ENCODE assay signal across 13 cellular contexts in the genomic region with DNA sequence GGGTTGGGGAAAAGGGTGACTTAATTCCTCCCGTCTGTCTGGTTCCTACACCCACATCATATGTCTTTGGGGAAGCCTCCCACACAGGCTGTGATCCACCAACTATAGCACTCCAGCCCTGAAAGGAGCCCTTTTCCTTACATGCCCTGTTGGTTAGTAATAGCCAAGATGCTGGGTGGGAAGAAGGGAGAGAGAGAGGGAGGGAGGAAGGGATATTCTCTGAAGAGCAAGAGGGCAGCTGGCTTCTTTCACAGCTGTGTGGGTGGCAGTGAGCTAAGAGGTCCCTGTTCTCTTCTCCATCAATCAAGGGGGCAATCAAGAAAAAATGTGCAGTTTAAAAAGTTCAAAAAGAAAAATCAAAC. TPM values are rescaled to one million over a fixed set of nuclear protein-coding genes. Genes with fewer than 3 reads are reported as not detected.
DNase-seq lines count a peak whose midpoint lies in the region; TF ChIP-seq lines count a peak whose summit lies in the region.
"Had no signal": no experiment of that assay in that cellular context is flagged by ENCODE, and none has a peak within 500 bp of the region (broad histone marks: within the 10 kb centered on the region; RNA-seq: fewer than 3 reads in every experiment).

No MANE protein-coding gene starts in this region.

- H3K27me3 ChIP-seq in adipocyte (replicated peaks; ENCODE audit: control insufficient read depth, insufficient read depth, low read length) (no peaks in the 10 kb centered on the region), spleen (replicated peaks in 1 of 7) (no peaks in the 10 kb centered on the region), BE2C (no peaks in the 10 kb centered on the region)
- H3K27me3 ChIP-seq: neutrophil had no signal

- H3K27ac ChIP-seq in spleen: peak overlapping the region in 5 of 8 donors; percentile 19 to 79 (median 74)
- H3K27ac ChIP-seq: neutrophil had no signal

- no peak overlapping the region for H3K4me3 ChIP-seq in adipocyte (ENCODE audit: low read length)
- H3K4me3 ChIP-seq in spleen: no peak overlapping the region
- no peak overlapping the region for H3K4me3 ChIP-seq in BE2C (ENCODE audit: low read depth, low read length)
- H3K4me3 ChIP-seq: HAP-1 had no signal

- H3K9me3 ChIP-seq in adipocyte (ENCODE audit: control insufficient read depth, low read length) (no peaks in the 10 kb centered on the region), spleen (no peaks in the 10 kb centered on the region), BE2C (no peaks in the 10 kb centered on the region)
- H3K9me3 ChIP-seq: HAP-1, neutrophil had no signal

- intact Hi-C loops in spleen (cut with DNase I; ENCODE audit: low total_unique reads): no loop called here

- no peak for TF ChIP-seq POLR2A in spleen (IDR thresholded peaks at IDR 0.05)

- no peaks in the 10 kb centered on the region for H3K36me3 ChIP-seq in adipocyte (ENCODE audit: control insufficient read depth, insufficient read depth, low read length, severe bottlenecking)
- H3K36me3 ChIP-seq in spleen: no peaks in the 10 kb centered on the region
- H3K36me3 ChIP-seq in BE2C: no peaks in the 10 kb centered on the region
- H3K36me3 ChIP-seq: HAP-1, neutrophil had no signal

- peaks cover 28% of the 10 kb centered on the region for H3K4me1 ChIP-seq in adipocyte (ENCODE audit: control insufficient read depth, insufficient read depth, low read length)
- H3K4me1 ChIP-seq in spleen: peaks cover 7 to 69% (median 35%) of the 10 kb centered on the region in 6 donors
- H3K4me1 ChIP-seq in BE2C: no peaks in the 10 kb centered on the region

- DNase-seq in GM03348 (ENCODE audit: low spot score) (peak; percentile 62), adipocyte (ENCODE audit: low read depth) (peak; percentile 41), kidney glomerular epithelial cell (lab: John Stamatoyannopoulos, UW) (peak; percentile 81), spleen (no peak), BE2C (no peak)
- no peak for DNase-seq in activated naive CD4-positive, alpha-beta T cell (lab: John Stamatoyannopoulos, UW)
- no peak for DNase-seq in stimulated activated naive CD4-positive, alpha-beta T cell (lab: John Stamatoyannopoulos, UW)
- no peak for DNase-seq in stimulated activated CD4-positive, alpha-beta T cell treated with anti-CD3 and anti-CD28 coated beads, Interleukin-4, amount 100 ng/mL, for 1 hour
- DNase-seq: activated CD4-positive, CD25-positive, alpha-beta regulatory T cell treated with anti-CD3 and anti-CD28 coated beads, Interleukin-2, amount 50 U/mL, for 72 hours; NCI-H1694 treated with DMSO at 0.1 percent for 48 hours; NCI-H82 had no signal

- no peak overlapping the region for H3K9ac ChIP-seq in adipocyte (ENCODE audit: low read length)

- TF ChIP-seq CTCF in spleen (IDR thresholded peaks at IDR 0.05 in 8 of 11, conservative IDR thresholded peaks at IDR 0.05 in 3 of 11) (no peak), BE2C (IDR thresholded peaks at IDR 0.05; ENCODE audit: low read depth, low read length) (no peak)

- 20 to 63% (median 37%) methylated on average over 1 of the region's 1 CpG for WGBS in spleen, 5 donors

RNA-seq across cellular contexts. Expression of a gene that starts 21.6 kb away (rescaled TPM):
- 10 to 100 TPM in 2 of 7 donors, 1 to 10 TPM in 5; 4.2 to 16.2 (median 8.9) TPM for total RNA-seq in spleen
- 1 to 10 TPM; 1.2 to 2.7 (median 1.7) TPM for polyA plus RNA-seq in spleen
- 9.8 TPM for polyA plus RNA-seq in BE2C (2012; ENCODE audit: insufficient read depth, insufficient read length, low read depth)

RNA-seq across cellular contexts. Expression of a gene that starts 21.9 kb away (rescaled TPM):
- total RNA-seq in spleen: 10 to 100 TPM; 38.0 to 77.3 (median 41.2) TPM
- polyA plus RNA-seq in spleen: 10 to 100 TPM; 62.8 to 82.1 (median 77.9) TPM
- polyA plus RNA-seq in BE2C (2012; ENCODE audit: insufficient read depth, insufficient read length, low read depth): 99.7 TPM

RNA-seq across cellular contexts. Expression of a gene that starts 35.2 kb away (rescaled TPM):
- under 1 TPM in 4 of 7 donors, not detected in 3; 0.10 to 0.54 (median 0.16) TPM for total RNA-seq in spleen
- under 1 TPM; 0.03 to 0.05 (median 0.04) TPM for polyA plus RNA-seq in spleen
- not detected for polyA plus RNA-seq in BE2C (2012; ENCODE audit: insufficient read depth, insufficient read length, low read depth)

Comparison
In these comparisons a context has a peak if more than half of its experiments do, and no peak if none do; other contexts are left out.
1. DNase-seq: peak in GM03348 (single experiment), adipocyte (single experiment) and kidney glomerular epithelial cell (single experiment); none in spleen (single experiment), activated naive CD4-positive, alpha-beta T cell (0 of 4), BE2C (single experiment), stimulated activated naive CD4-positive, alpha-beta T cell (0 of 6) and stimulated activated CD4-positive, alpha-beta T cell treated with anti-CD3 and anti-CD28 coated beads, Interleukin-4, amount 100 ng/mL, for 1 hour (single experiment).